In the genomic region with DNA sequence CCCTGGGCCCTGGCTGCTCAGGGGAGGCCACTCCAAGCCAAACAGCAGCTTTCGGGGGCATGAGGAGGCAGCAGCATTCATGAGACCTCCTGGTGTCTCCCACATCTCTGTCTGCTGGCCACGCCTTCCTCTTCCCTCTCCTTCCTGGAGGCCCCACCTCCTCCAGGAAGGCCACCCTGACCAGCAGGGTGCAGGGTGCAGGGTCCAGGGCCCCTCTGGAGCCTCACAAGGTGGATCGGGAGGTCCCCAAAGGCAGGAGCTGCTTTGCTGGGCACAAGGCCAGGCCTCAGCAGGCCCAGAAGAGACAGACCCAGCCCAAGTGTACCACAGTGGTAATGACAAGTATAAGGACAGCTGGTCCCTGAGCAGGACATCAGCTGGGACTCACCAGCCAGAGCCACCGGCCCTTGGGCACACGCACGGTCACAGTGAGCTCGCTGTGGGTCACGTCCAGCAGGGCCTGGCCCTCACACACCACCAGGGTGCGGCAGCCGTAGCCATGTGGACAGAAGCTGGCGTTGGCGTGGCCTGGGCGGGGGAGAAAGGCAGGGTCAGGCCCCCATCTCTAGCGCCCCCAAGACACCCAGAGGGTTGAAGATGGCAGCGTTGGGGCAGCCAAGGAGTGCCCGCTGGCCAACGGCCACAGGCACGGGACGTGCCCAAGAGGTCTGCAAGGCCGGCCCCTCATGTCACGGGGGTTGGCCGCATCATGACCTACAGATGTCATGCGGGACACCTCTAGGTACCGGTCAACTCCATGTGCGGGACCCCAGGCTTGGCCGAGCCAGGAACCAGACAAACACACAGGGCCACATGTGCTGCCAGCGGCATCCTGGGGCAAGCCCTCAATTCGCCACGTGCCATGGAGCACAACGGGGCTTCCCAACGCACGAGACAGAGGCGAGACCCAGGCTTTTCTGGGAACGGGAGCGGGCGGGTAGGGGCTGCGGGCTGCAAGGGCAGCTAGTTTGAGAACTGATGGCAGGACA, we compare ENCODE assay signal across 26 cellular contexts.
"Had no signal": no experiment of that assay in that cellular context is flagged by ENCODE, and none has a peak within 500 bp of the region (broad histone marks: within the 10 kb centered on the region; RNA-seq: fewer than 3 reads in every experiment).

No MANE protein-coding gene starts in this region.

- H3K9me3 ChIP-seq: gastroesophageal sphincter, neutrophil, pancreas, psoas muscle, stomach, suprapubic skin, tibial nerve had no signal

- H3K27me3 ChIP-seq: gastroesophageal sphincter, neutrophil, pancreas, stomach, suprapubic skin, tibial nerve had no signal

- ATAC-seq: activated CD8-positive, alpha-beta T cell treated with anti-CD3 and anti-CD28 coated beads for 36 hours; activated naive CD8-positive, alpha-beta T cell treated with anti-CD3 and anti-CD28 coated beads, Interleukin-2, amount 50 U/mL, for 24 hours; effector memory CD8-positive, alpha-beta T cell; gastroesophageal sphincter; left colon; pancreas; stimulated activated naive B cell treated with anti-CD40 and anti-IgM and Interleukin-4, amounts not matched to agents 10 μg/mL and 1 μg/mL and 100 μg/mL, for 72 hours had no signal

- H3K27ac ChIP-seq: gastroesophageal sphincter, neutrophil, pancreas, psoas muscle, stomach, suprapubic skin, tibial nerve had no signal

- H3K36me3 ChIP-seq: neutrophil had no signal

- FAIRE-seq: kidney, pancreas had no signal

- H3K4me1 ChIP-seq: gastroesophageal sphincter, pancreas, psoas muscle, stomach, suprapubic skin, tibial nerve had no signal

- H3K4me3 ChIP-seq: gastroesophageal sphincter, pancreas, psoas muscle, smooth muscle cell, stomach, suprapubic skin, tibial nerve had no signal

- DNase-seq: activated B cell treated with CpG ODN at 0.5 μM for 24 hours; activated CD4-positive, alpha-beta T cell treated with anti-CD3 and anti-CD28 coated beads, Interleukin-2, amount 50 U/mL, for 1 hour; activated CD8-positive, alpha-beta T cell treated with anti-CD3 and anti-CD28 coated beads for 36 hours; activated naive CD8-positive, alpha-beta T cell treated with anti-CD3 and anti-CD28 coated beads, Interleukin-2, amount 50 U/mL, for 24 hours; activated T-cell treated with anti-CD3 and anti-CD28 coated beads, Interleukin-2, amount 50 U/mL, for 48 hours; amygdala; caudate nucleus; cortex of kidney; effector memory CD8-positive, alpha-beta T cell; erythroblast; hypothalamus; immature natural killer cell; kidney; left colon; mammary epithelial cell; stimulated activated CD4-positive, alpha-beta T cell treated with anti-CD3 and anti-CD28 coated beads, Interleukin-1b, Interleukin-23, amount 100 ng/mL, for 48 hours; stimulated activated CD4-positive, alpha-beta T cell treated with anti-CD3 and anti-CD28 coated beads, Interleukin-4, amount 100 ng/mL, for 4 hours; stimulated activated naive B cell treated with anti-CD40 and anti-IgM and Interleukin-4, amounts not matched to agents 10 μg/mL and 1 μg/mL and 100 μg/mL, for 72 hours; stomach had no signal
